ENCODE assay signal across 8 cellular contexts in genomic region chr19:34676697-34677385, GRCh38. TPM values are rescaled to one million over a fixed set of nuclear protein-coding genes. Genes with fewer than 3 reads are reported as not detected.
DNase-seq lines count a peak whose midpoint lies in the region; ATAC-seq and TF ChIP-seq lines count a peak whose summit lies in the region.

Gene SCGB2B2, minus strand, starts transcription at chr19:34677159. Its CDS starts 82,596 bp downstream, at chr19:34594563.

- H3K4me3 Mint-ChIP-seq in MCF 10A (ENCODE audit: unreplicated experiment) = peak within 1 kb of the TSS; percentile 78

- TF ChIP-seq CTCF in MCF 10A (IDR thresholded peaks at IDR 0.05; ENCODE audit: unreplicated experiment) = no peak

- H3K27me3 Mint-ChIP-seq in MCF 10A (ENCODE audit: insufficient read depth, unreplicated experiment) = no peaks in the 10 kb centered on the region

- no peaks in the 10 kb centered on the region for H3K4me1 Mint-ChIP-seq in MCF 10A (ENCODE audit: insufficient read depth, unreplicated experiment)

- ATAC-seq in HG02588 (IDR thresholded peaks at IDR 0.05; ENCODE audit: unreplicated experiment) = peak; percentile 46

- intact Hi-C loops in MCF 10A (cut with micrococcal nuclease) = no loop called here

- BruUV-seq in MCF 10A (replicated peaks; lab: Mats Ljungman, UMichigan) = TSS peak; percentile 37

- CTCF ChIA-PET in MCF 10A (lab: Yijun Ruan, JAX) = interaction anchor here (0.7 kb wide), 1 partner anchor 37 kb away, joined by 3 read pairs; no protein-coding TSS in a partner anchor

- peaks cover 11% of the 10 kb centered on the region for H3K36me3 Mint-ChIP-seq in MCF 10A (ENCODE audit: insufficient read depth, unreplicated experiment)

- H3K9me3 Mint-ChIP-seq in MCF 10A (ENCODE audit: unreplicated experiment) = peaks cover 36% of the 10 kb centered on the region

- peak within 1 kb of the TSS; percentile 92 for H3K27ac Mint-ChIP-seq in MCF 10A (ENCODE audit: low read depth, unreplicated experiment)

- peak; percentile 69 to 76 (median 74) for DNase-seq in activated CD4-positive, CD25-positive, alpha-beta regulatory T cell (lab: John Stamatoyannopoulos, UW)
- DNase-seq in activated CD4-positive, CD25-positive, alpha-beta regulatory T cell treated with anti-CD3 and anti-CD28 coated beads, Interleukin-2, amount 50 U/mL, for 72 hours = no peak
- DNase-seq in MV-4-11 (lab: John Stamatoyannopoulos, UW) = peak; percentile 77
- DNase-seq in SK-N-DZ (ENCODE audit: low spot score) = peak; percentile 91
- no peak for DNase-seq in MCF 10A (ENCODE audit: unreplicated experiment)
- peak; percentile 93 for DNase-seq in inferior parietal cortex (ENCODE audit: extremely low spot score)
- peak; percentile 75 for DNase-seq in stimulated activated CD4-positive, alpha-beta T cell treated with anti-CD3 and anti-CD28 coated beads, Interleukin-4, amount 100 ng/mL, for 1 hour

- POLR2A ChIA-PET in MCF 10A (lab: Yijun Ruan, JAX) = no interaction called here

RNA-seq across cellular contexts. Expression of gene SCGB2B2, which starts in this region (rescaled TPM):
- polyA plus RNA-seq in SK-N-DZ (2014; cell fraction: cytosol; rRNA removed) = 0.17 and 0.50 TPM in 2 replicates
- polyA plus RNA-seq in SK-N-DZ (2014; cell fraction: nucleus; rRNA removed) = 0.18 and 0.37 TPM in 2 replicates
- not detected in 2 replicates for total RNA-seq in MCF 10A (2022)

Comparison
In these comparisons a context has a peak if more than half of its experiments do, and no peak if none do; other contexts are left out.
1. DNase-seq: peak in activated CD4-positive, CD25-positive, alpha-beta regulatory T cell (4 of 4), MV-4-11 (single experiment), SK-N-DZ (single experiment), inferior parietal cortex (single experiment) and stimulated activated CD4-positive, alpha-beta T cell treated with anti-CD3 and anti-CD28 coated beads, Interleukin-4, amount 100 ng/mL, for 1 hour (single experiment); none in activated CD4-positive, CD25-positive, alpha-beta regulatory T cell treated with anti-CD3 and anti-CD28 coated beads, Interleukin-2, amount 50 U/mL, for 72 hours (single experiment) and MCF 10A (single experiment).